Comparison of ENCODE assay signal across 1 cellular context in the genomic region with DNA sequence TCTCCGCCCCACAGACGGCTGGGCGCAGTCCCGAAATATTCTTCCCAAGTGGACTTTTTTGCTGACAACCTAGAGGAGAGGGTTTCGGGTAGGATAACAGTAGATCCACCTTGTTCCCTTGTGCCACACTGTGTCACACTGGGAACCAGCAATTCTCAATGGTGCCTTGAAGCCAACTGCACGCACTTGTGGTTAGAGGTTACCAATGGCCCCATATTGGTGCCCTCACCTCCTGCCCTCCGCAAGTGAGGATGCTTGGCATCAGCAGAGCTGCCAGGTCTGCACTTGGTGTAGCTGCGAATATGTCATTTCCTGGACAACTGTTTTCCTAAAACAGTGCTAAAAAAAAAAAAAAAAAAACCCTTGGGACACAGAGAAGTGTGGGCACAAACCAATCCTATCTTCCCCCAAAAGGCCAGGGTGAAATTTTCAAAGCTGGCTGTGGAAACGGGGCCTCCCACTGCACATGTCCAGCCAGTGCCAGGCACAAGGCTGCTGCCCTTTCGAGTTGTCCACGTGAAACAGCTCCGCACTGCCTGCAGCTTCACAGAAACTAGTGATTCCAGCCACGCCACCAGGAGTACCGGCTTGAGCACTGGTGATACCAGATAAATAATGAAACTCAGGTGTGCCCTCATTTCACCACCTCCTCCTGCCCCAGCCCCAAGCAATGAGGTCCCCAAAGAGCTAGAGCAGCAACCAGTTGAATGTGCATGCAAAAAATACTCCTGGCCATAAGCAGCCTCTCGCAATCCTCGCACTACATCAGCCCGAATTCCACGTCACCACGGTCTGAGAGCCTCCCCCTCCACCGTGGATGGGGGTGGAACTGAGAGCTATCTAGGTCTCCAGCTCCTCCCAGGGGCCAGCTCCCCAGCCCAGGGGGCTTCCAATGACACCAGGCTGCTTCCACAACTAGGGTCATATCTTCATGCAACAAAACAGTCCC.
TF ChIP-seq lines count a peak whose summit lies in the region.

No MANE protein-coding gene starts in this region.

TF ChIP-seq in GM23338, 12 proteins besides CTCF, POLR2A, EP300 and RAD21 (continued from another document):
- TF ChIP-seq, protein P1, sequence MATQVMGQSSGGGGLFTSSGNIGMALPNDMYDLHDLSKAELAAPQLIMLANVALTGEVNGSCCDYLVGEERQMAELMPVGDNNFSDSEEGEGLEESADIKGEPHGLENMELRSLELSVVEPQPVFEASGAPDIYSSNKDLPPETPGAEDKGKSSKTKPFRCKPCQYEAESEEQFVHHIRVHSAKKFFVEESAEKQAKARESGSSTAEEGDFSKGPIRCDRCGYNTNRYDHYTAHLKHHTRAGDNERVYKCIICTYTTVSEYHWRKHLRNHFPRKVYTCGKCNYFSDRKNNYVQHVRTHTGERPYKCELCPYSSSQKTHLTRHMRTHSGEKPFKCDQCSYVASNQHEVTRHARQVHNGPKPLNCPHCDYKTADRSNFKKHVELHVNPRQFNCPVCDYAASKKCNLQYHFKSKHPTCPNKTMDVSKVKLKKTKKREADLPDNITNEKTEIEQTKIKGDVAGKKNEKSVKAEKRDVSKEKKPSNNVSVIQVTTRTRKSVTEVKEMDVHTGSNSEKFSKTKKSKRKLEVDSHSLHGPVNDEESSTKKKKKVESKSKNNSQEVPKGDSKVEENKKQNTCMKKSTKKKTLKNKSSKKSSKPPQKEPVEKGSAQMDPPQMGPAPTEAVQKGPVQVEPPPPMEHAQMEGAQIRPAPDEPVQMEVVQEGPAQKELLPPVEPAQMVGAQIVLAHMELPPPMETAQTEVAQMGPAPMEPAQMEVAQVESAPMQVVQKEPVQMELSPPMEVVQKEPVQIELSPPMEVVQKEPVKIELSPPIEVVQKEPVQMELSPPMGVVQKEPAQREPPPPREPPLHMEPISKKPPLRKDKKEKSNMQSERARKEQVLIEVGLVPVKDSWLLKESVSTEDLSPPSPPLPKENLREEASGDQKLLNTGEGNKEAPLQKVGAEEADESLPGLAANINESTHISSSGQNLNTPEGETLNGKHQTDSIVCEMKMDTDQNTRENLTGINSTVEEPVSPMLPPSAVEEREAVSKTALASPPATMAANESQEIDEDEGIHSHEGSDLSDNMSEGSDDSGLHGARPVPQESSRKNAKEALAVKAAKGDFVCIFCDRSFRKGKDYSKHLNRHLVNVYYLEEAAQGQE (IDR thresholded peaks at IDR 0.05; ENCODE audit: unreplicated experiment) = no peak
- TF ChIP-seq NANOG (IDR thresholded peaks at IDR 0.05; ENCODE audit: borderline replicate concordance) = no peak
- no peak for TF ChIP-seq ZNF331 (CRISPR knock-in tag; IDR thresholded peaks at IDR 0.05; ENCODE audit: low read depth)
